In genomic region chr11:65432686-65433582, GRCh38 we compare ENCODE assay signal across 8 cellular contexts. TPM values are rescaled to one million over a fixed set of nuclear protein-coding genes. Genes with fewer than 3 reads are reported as not detected.
DNase-seq lines count a peak whose midpoint lies in the region; TF ChIP-seq lines count a peak whose summit lies in the region.

No MANE protein-coding gene starts in this region.

- H4K20me1 ChIP-seq in H9 (ENCODE audit: control insufficient read depth, insufficient read depth, insufficient read length) (no peaks in the 10 kb centered on the region), SU-DHL-6 (ENCODE audit: low read depth, low read length) (no peaks in the 10 kb centered on the region)

- H3K36me3 Mint-ChIP-seq in CD14-positive monocyte (peaks cover 71 to 78% of the 10 kb centered on the region in 2 donors), H9 (ENCODE audit: insufficient read depth in 1 of 3, low read depth in 3 of 3) (no peaks in the 10 kb centered on the region)

- H3K27ac ChIP-seq in H9 (ENCODE audit: insufficient read length, low read depth, low read length) (no peak overlapping the region), SU-DHL-6 (ENCODE audit: low read depth, low read length) (peak overlapping the region; percentile 98), tibial nerve (peak overlapping the region in 3 of 4 donors; percentile 24 to 100 (median 98))

- intact Hi-C loops in CD14-positive monocyte (cut with micrococcal nuclease) = no loop called here

- H3K27me3 ChIP-seq in H9 (ENCODE audit: insufficient read depth, low read length) (no peaks in the 10 kb centered on the region), SU-DHL-6 (ENCODE audit: low read length) (no peaks in the 10 kb centered on the region), tibial nerve (no peaks in the 10 kb centered on the region)

- H3K4me3 Mint-ChIP-seq in CD14-positive monocyte = peak overlapping the region in 1 of 2 donors; percentile 42
- no peak overlapping the region for H3K4me3 Mint-ChIP-seq in H9

- H3K9ac ChIP-seq in H9 (ENCODE audit: extremely low read depth, insufficient read length, low read length) = no peak overlapping the region
- H3K9ac ChIP-seq in SU-DHL-6 (ENCODE audit: low read length) = no peak overlapping the region

- no peak overlapping the region for H3K14ac ChIP-seq in H9 (ENCODE audit: insufficient read depth, low read length)

- no peaks in the 10 kb centered on the region for H3K23me2 ChIP-seq in H9 (ENCODE audit: insufficient read length, low read depth, low read length, poor library complexity, severe bottlenecking)

- no peak overlapping the region for H2BK20ac ChIP-seq in H9 (ENCODE audit: low read depth, low read length, poor library complexity, severe bottlenecking)

- peak in 1 of 2 donors; percentile 66 for TF ChIP-seq EP300 in tibial nerve (IDR thresholded peaks at IDR 0.05)

- H3K4ac ChIP-seq in H9 (ENCODE audit: low read depth, low read length) = no peak overlapping the region

- H3K4me1 Mint-ChIP-seq in CD14-positive monocyte (peaks cover 87% of the 10 kb centered on the region), H9 (peaks cover 18 to 19% of the 10 kb centered on the region in 2 experiments)

- DNase-seq in CD14-positive monocyte (ENCODE audit: low spot score) = no peak
- DNase-seq in H9 = no peak
- peak in 1 of 2 donors; percentile 49 for DNase-seq in foreskin fibroblast
- no peak for DNase-seq in tibial nerve (ENCODE audit: low spot score in 2 of 2)
- no peak for DNase-seq in cerebellum (ENCODE audit: low spot score)
- no peak for DNase-seq in activated CD4-positive, CD25-positive, alpha-beta regulatory T cell treated with anti-CD3 and anti-CD28 coated beads, Interleukin-2, amount 50 U/mL, for 72 hours
- no peak for DNase-seq in activated gamma-delta T cell (lab: John Stamatoyannopoulos, UW)

- no peak overlapping the region for H2BK12ac ChIP-seq in H9 (ENCODE audit: insufficient read length, low read depth, low read length)

- H3K23ac ChIP-seq in H9 (ENCODE audit: insufficient read length, low read depth, low read length) = no peak overlapping the region

- no peak overlapping the region for H2BK120ac ChIP-seq in H9 (ENCODE audit: low read depth, low read length, poor library complexity, severe bottlenecking)

- no peaks in the 10 kb centered on the region for H3K9me3 Mint-ChIP-seq in CD14-positive monocyte
- H3K9me3 Mint-ChIP-seq in H9 = no peaks in the 10 kb centered on the region

- H3K79me2 ChIP-seq in H9 (ENCODE audit: insufficient read depth, low read length) = no peaks in the 10 kb centered on the region; the same call in 1 of the 2 replicates
- peaks cover 51% of the 10 kb centered on the region for H3K79me2 ChIP-seq in SU-DHL-6 (ENCODE audit: insufficient read depth, low read length)

- no peak overlapping the region for H4K8ac ChIP-seq in H9 (replicated peaks; ENCODE audit: insufficient read length, low read depth, low read length)

- H3K4me2 ChIP-seq in H9 (ENCODE audit: insufficient read depth, insufficient read length, low read length) (no peak overlapping the region), SU-DHL-6 (ENCODE audit: low read depth, low read length, poor library complexity, severe bottlenecking) (peak overlapping the region; percentile 98)

- no peak overlapping the region for H3K18ac ChIP-seq in H9 (ENCODE audit: insufficient read length, low read depth, low read length)

- no peak overlapping the region for H4K5ac ChIP-seq in H9 (ENCODE audit: insufficient read length, low read depth, low read length)

- no peaks in the 10 kb centered on the region for H3K79me1 ChIP-seq in H9 (ENCODE audit: insufficient read depth, low read depth, low read length, poor library complexity, severe bottlenecking)

- H4K91ac ChIP-seq in H9 (ENCODE audit: insufficient read length, low read depth, low read length) = no peak overlapping the region

- peaks cover 7% of the 10 kb centered on the region; the same call in 1 of the 2 replicates for H3K4me1 ChIP-seq in H9 (ENCODE audit: insufficient read depth, low read length)
- H3K4me1 ChIP-seq in tibial nerve = peaks cover 0 to 98% (median 75%) of the 10 kb centered on the region in 4 donors

- H3K56ac ChIP-seq in H9 (ENCODE audit: insufficient read length, low read depth, low read length) = no peak overlapping the region

- H3K27ac Mint-ChIP-seq in CD14-positive monocyte (peak overlapping the region in 5 of 7 donors; percentile 12 to 78 (median 50)), H9 (no peak overlapping the region)

- no peak overlapping the region for H2AFZ ChIP-seq in H9 (ENCODE audit: low read length)
- no peak overlapping the region for H2AFZ ChIP-seq in SU-DHL-6 (ENCODE audit: low read depth, low read length, severe bottlenecking)

- no peak overlapping the region for H2AK5ac ChIP-seq in H9 (ENCODE audit: insufficient read length, low read length)

- H3K9me3 ChIP-seq in H9 (ENCODE audit: control insufficient read depth, low read depth, low read length) (no peaks in the 10 kb centered on the region), SU-DHL-6 (ENCODE audit: insufficient read depth, low read length) (no peaks in the 10 kb centered on the region), tibial nerve (no peaks in the 10 kb centered on the region)

- H3F3A ChIP-seq in SU-DHL-6 (ENCODE audit: insufficient read depth) = peaks cover 95% of the 10 kb centered on the region

- TF ChIP-seq POLR2A in tibial nerve (IDR thresholded peaks at IDR 0.05) = no peak

- H3K27me3 Mint-ChIP-seq in CD14-positive monocyte (ENCODE audit: low read depth in 3 of 3) (peaks cover 0 to 2% (median 0%) of the 10 kb centered on the region in 3 donors), H9 (ENCODE audit: low read depth) (no peaks in the 10 kb centered on the region)

- H3K9me2 ChIP-seq in SU-DHL-6 (replicated peaks; ENCODE audit: insufficient read depth, low read length) = no peaks in the 10 kb centered on the region

- no CpG with 5 or more reads among the region's 1 CpG for WGBS in H9 (ENCODE audit: extremely low coverage, insufficient read length, low lambda C conversion rate)
- WGBS in tibial nerve, 2 donors = 97 to 100% methylated on average over 1 of the region's 1 CpG

- H3K4me3 ChIP-seq in SU-DHL-6 (ENCODE audit: insufficient read depth, low read length, poor library complexity, severe bottlenecking) (no peak overlapping the region), foreskin fibroblast (ENCODE audit: low read depth in 1 of 2, low read length in 2 of 2) (peak overlapping the region; percentile 9 to 25), tibial nerve (no peak overlapping the region)

- H2BK5ac ChIP-seq in H9 (ENCODE audit: insufficient read length, low read length) = no peak overlapping the region

- H3K36me3 ChIP-seq in SU-DHL-6 (ENCODE audit: low read length) = peaks cover 12% of the 10 kb centered on the region
- H3K36me3 ChIP-seq in tibial nerve = peaks cover 0 to 64% (median 13%) of the 10 kb centered on the region in 3 donors

- no peak overlapping the region for H3T11ph ChIP-seq in H9 (ENCODE audit: low read length)

- TF ChIP-seq CTCF in CD14-positive monocyte (IDR thresholded peaks at IDR 0.05) = no peak
- peak; percentile 60; the same call in 2 of the 3 replicates for TF ChIP-seq CTCF in H9 (conservative IDR thresholded peaks at IDR 0.05)
- TF ChIP-seq CTCF in SU-DHL-6 (IDR thresholded peaks at IDR 0.05; ENCODE audit: insufficient read depth, low read length, poor library complexity, severe bottlenecking) = peak; percentile 26
- TF ChIP-seq CTCF in foreskin fibroblast (IDR thresholded peaks at IDR 0.05; ENCODE audit: low read depth, low read length) = no peak
- peak in 3 of 5 experiments; percentile 21 to 36 (median 24) for TF ChIP-seq CTCF in tibial nerve (IDR thresholded peaks at IDR 0.05)

- H2BK15ac ChIP-seq in H9 (ENCODE audit: low read depth, low read length) = no peak overlapping the region

RNA-seq across cellular contexts. Expression of gene NEAT1, which starts 10.3 kb away (rescaled TPM):
- polyA plus RNA-seq in CD14-positive monocyte = 1 to 10 TPM in 1 of 2 donors, under 1 TPM in 1; 0.90 to 1.3 TPM
- 11.1 and 12.7 TPM in 2 replicates for total RNA-seq in H9 (2021)
- total RNA-seq in tibial nerve = 100 to 1,000 TPM; 427 to 571 (median 461) TPM
- 17.0 TPM for total RNA-seq in cerebellum

RNA-seq across cellular contexts. Expression of gene FRMD8, which starts 46.5 kb away (rescaled TPM):
- polyA plus RNA-seq in CD14-positive monocyte = 10 to 100 TPM; 33.7 to 41.2 TPM
- total RNA-seq in H9 (2021) = 19.0 and 22.7 TPM in 2 replicates
- total RNA-seq in tibial nerve = 100 to 1,000 TPM in 3 of 4 donors, 10 to 100 TPM in 1; 96.5 to 226 (median 128) TPM
- 9.2 TPM for total RNA-seq in cerebellum

RNA-seq across cellular contexts. Expression of gene SLC25A45, which starts 50.5 kb away (rescaled TPM):
- polyA plus RNA-seq in CD14-positive monocyte = 1 to 10 TPM; 3.7 to 4.1 TPM
- total RNA-seq in H9 (2021) (1.1 and 1.6 TPM in 2 replicates), tibial nerve (10 to 100 TPM in 2 of 4 donors, 1 to 10 TPM in 2; 1.8 to 22.5 (median 8.5) TPM), cerebellum (0.73 TPM)

Comparison
In these comparisons a context has a peak if more than half of its experiments do, and no peak if none do; other contexts are left out.
1. H3K27ac Mint-ChIP-seq: peak in CD14-positive monocyte (5 of 7); none in H9 (0 of 3).
2. CTCF ChIP-seq: peak in H9 (single experiment), SU-DHL-6 (single experiment) and tibial nerve (3 of 5); none in CD14-positive monocyte (single experiment) and foreskin fibroblast (single experiment).
3. H3K4me3 ChIP-seq: peak in foreskin fibroblast (2 of 2); none in SU-DHL-6 (single experiment) and tibial nerve (0 of 4).
4. RNA of gene NEAT1, which starts 10.3 kb away (total RNA-seq): 427 to 571 TPM in tibial nerve; 17.0 TPM in cerebellum (single experiment) and 11.1 to 12.7 TPM in H9; every median in the first group is over 10 times any median in the second.